2 cellular contexts compared by ENCODE assay signal in genomic region chr1:109927908-109928307, GRCh38.
TF ChIP-seq lines count a peak whose summit lies in the region.

No MANE protein-coding gene starts in this region.

TF ChIP-seq in liver, 16 proteins besides CTCF, POLR2A, EP300 and RAD21:
- TF ChIP-seq HNF4G (IDR thresholded peaks at IDR 0.05): peak; percentile 59
- no peak for TF ChIP-seq GABPA (IDR thresholded peaks at IDR 0.05 in 1 of 2, conservative IDR thresholded peaks at IDR 0.05 in 1 of 2)
- TF ChIP-seq ZBTB33 (IDR thresholded peaks at IDR 0.05): no peak
- no peak for TF ChIP-seq FOXA2 (IDR thresholded peaks at IDR 0.05)
- peak; percentile 95 for TF ChIP-seq NR2F2 (IDR thresholded peaks at IDR 0.05)
- TF ChIP-seq YY1 (IDR thresholded peaks at IDR 0.05): peak; percentile 71
- peak; percentile 90 to 92 for TF ChIP-seq HNF4A (conservative IDR thresholded peaks at IDR 0.05)
- TF ChIP-seq SP1 (IDR thresholded peaks at IDR 0.05): peak; percentile 93
- peak; percentile 37 to 72 for TF ChIP-seq JUND (IDR thresholded peaks at IDR 0.05)
- TF ChIP-seq RXRA (IDR thresholded peaks at IDR 0.05): peak; percentile 79 to 87

TF ChIP-seq in HepG2, 621 proteins besides CTCF, POLR2A, EP300 and RAD21:
- no peak for TF ChIP-seq TEAD2 (CRISPR knock-in tag; IDR thresholded peaks at IDR 0.05)
